Comparison of ENCODE assay signal across 8 cellular contexts in genomic region chr4:2797545-2798305, GRCh38. TPM values are rescaled to one million over a fixed set of nuclear protein-coding genes. Genes with fewer than 3 reads are reported as not detected.
A peak's percentile ranks its signal among the peaks of the same experiment; 100 is the strongest.
DNase-seq lines count a peak whose midpoint lies in the region; ATAC-seq and TF ChIP-seq lines count a peak whose summit lies in the region.

No MANE protein-coding gene starts in this region.

- H3K36me3 Mint-ChIP-seq in CD4-positive, CD25-positive, alpha-beta regulatory T cell: no peaks in the 10 kb centered on the region
- H3K36me3 Mint-ChIP-seq in nephron progenitor cell (ENCODE audit: low read depth): no peaks in the 10 kb centered on the region

- peak overlapping the region; percentile 81 to 89 (median 85) for H3K4me3 Mint-ChIP-seq in CD4-positive, CD25-positive, alpha-beta regulatory T cell
- H3K4me3 Mint-ChIP-seq in nephron progenitor cell: no peak overlapping the region

- peak; percentile 24 to 33 for ATAC-seq in CD4-positive, CD25-positive, alpha-beta regulatory T cell (ENCODE audit: low read depth in 2 of 2)
- ATAC-seq in esophagus mucosa: no peak

- H3K27ac Mint-ChIP-seq in CD4-positive, CD25-positive, alpha-beta regulatory T cell: peak overlapping the region; percentile 91 to 96 (median 93)
- peak overlapping the region; percentile 32 for H3K27ac Mint-ChIP-seq in nephron progenitor cell

- TF ChIP-seq CTCF in nephron progenitor cell (IDR thresholded peaks at IDR 0.05) (no peak), GM10248 (IDR thresholded peaks at IDR 0.05; ENCODE audit: control extremely low read depth, extremely low read depth, low read depth, missing control alignments) (no peak)

- CTCF ChIA-PET in GM10248 (lab: Yijun Ruan, JAX): interaction anchor here (0.8 to 1.9 kb wide), 7 partner anchors 10 to 50 kb away, joined by 3 to 7 read pairs (median 4); no protein-coding TSS in a partner anchor

- no peaks in the 10 kb centered on the region for H3K36me3 ChIP-seq in CD4-positive, CD25-positive, alpha-beta regulatory T cell (ENCODE audit: control insufficient read depth, insufficient read depth, low read length)

- POLR2A ChIA-PET in GM10248 (lab: Yijun Ruan, JAX): interaction anchor here (1.3 kb wide), 1 partner anchor 10 kb away, joined by 3 read pairs; no protein-coding TSS in a partner anchor

- DNase-seq in CD4-positive, CD25-positive, alpha-beta regulatory T cell: peak; percentile 36 to 80 (median 58)
- DNase-seq in T follicular helper cell (ENCODE audit: low read depth): peak; percentile 42
- peak; percentile 64 for DNase-seq in central memory CD4-positive, alpha-beta T cell
- no peak for DNase-seq in nephron progenitor cell
- DNase-seq in NCI-H446 treated with DMSO at 0.1 percent for 48 hours (lab: John Stamatoyannopoulos, UW): no peak
- no peak for DNase-seq in GM10248 (ENCODE audit: extremely low spot score)
- no peak for DNase-seq in NCI-H748 treated with DMSO at 0.1 percent for 48 hours (lab: John Stamatoyannopoulos, UW)

- H3K4me3 ChIP-seq in CD4-positive, CD25-positive, alpha-beta regulatory T cell (ENCODE audit: low read depth, low read length): peak overlapping the region; percentile 41

- H3K27me3 ChIP-seq in CD4-positive, CD25-positive, alpha-beta regulatory T cell (ENCODE audit: control insufficient read depth, insufficient read depth, low read length): no peaks in the 10 kb centered on the region

- H3K27me3 Mint-ChIP-seq in CD4-positive, CD25-positive, alpha-beta regulatory T cell: no peaks in the 10 kb centered on the region
- H3K27me3 Mint-ChIP-seq in nephron progenitor cell (ENCODE audit: low read depth, poor library complexity): peaks cover 11% of the 10 kb centered on the region

- peaks cover 0 to 75% (median 29%) of the 10 kb centered on the region in 4 donors for H3K4me1 Mint-ChIP-seq in CD4-positive, CD25-positive, alpha-beta regulatory T cell
- peaks cover 58% of the 10 kb centered on the region for H3K4me1 Mint-ChIP-seq in nephron progenitor cell

- H3K27ac ChIP-seq in CD4-positive, CD25-positive, alpha-beta regulatory T cell (ENCODE audit: insufficient read depth, low read length, poor library complexity, severe bottlenecking): peak overlapping the region; percentile 81

- peaks cover 70% of the 10 kb centered on the region for H3K4me1 ChIP-seq in CD4-positive, CD25-positive, alpha-beta regulatory T cell (ENCODE audit: control insufficient read depth, insufficient read depth, low read length, poor library complexity, severe bottlenecking)

- peaks cover 0 to 2% (median 0%) of the 10 kb centered on the region in 7 donors for H3K9me3 Mint-ChIP-seq in CD4-positive, CD25-positive, alpha-beta regulatory T cell
- H3K9me3 Mint-ChIP-seq in nephron progenitor cell: no peaks in the 10 kb centered on the region

- H3K9me3 ChIP-seq in CD4-positive, CD25-positive, alpha-beta regulatory T cell (ENCODE audit: control insufficient read depth in 2 of 2, low read length in 2 of 2): no peaks in the 10 kb centered on the region

RNA-seq across cellular contexts. Expression of gene SH3BP2, which starts 4.8 kb away (rescaled TPM):
- 61.7 TPM for total RNA-seq in CD4-positive, CD25-positive, alpha-beta regulatory T cell
- 1 to 10 TPM; 7.6 to 8.6 (median 8.4) TPM for polyA plus RNA-seq in CD4-positive, CD25-positive, alpha-beta regulatory T cell
- total RNA-seq in esophagus mucosa: 32.6 TPM

RNA-seq across cellular contexts. Expression of gene TNIP2, which starts 41.6 kb away (rescaled TPM):
- 87.7 TPM for total RNA-seq in CD4-positive, CD25-positive, alpha-beta regulatory T cell
- 10 to 100 TPM; 43.9 to 53.3 (median 50.9) TPM for polyA plus RNA-seq in CD4-positive, CD25-positive, alpha-beta regulatory T cell
- 25.1 TPM for total RNA-seq in esophagus mucosa

RNA-seq across cellular contexts. Expression of gene ADD1, which starts 45.9 kb away (rescaled TPM):
- 242 TPM for total RNA-seq in CD4-positive, CD25-positive, alpha-beta regulatory T cell
- polyA plus RNA-seq in CD4-positive, CD25-positive, alpha-beta regulatory T cell: 100 to 1,000 TPM; 142 to 151 (median 145) TPM
- 133 TPM for total RNA-seq in esophagus mucosa

Comparison
In these comparisons a context has a peak if more than half of its experiments do, and no peak if none do; other contexts are left out.
1. DNase-seq: peak in CD4-positive, CD25-positive, alpha-beta regulatory T cell (3 of 3), T follicular helper cell (single experiment) and central memory CD4-positive, alpha-beta T cell (single experiment); none in nephron progenitor cell (single experiment), NCI-H446 treated with DMSO at 0.1 percent for 48 hours (single experiment), GM10248 (single experiment) and NCI-H748 treated with DMSO at 0.1 percent for 48 hours (single experiment).